Comparison of ENCODE assay signal across 10 cellular contexts in genomic region chr4:15533817-15534216, GRCh38.
"Had no signal": no experiment of that assay in that cellular context is flagged by ENCODE, and none has a peak within 500 bp of the region (broad histone marks: within the 10 kb centered on the region; RNA-seq: fewer than 3 reads in every experiment).

No MANE protein-coding gene starts in this region.

- H3K9me3 Mint-ChIP-seq: HFFc6, IgD-negative memory B cell had no signal

- H3K27me3 Mint-ChIP-seq: IgD-negative memory B cell had no signal

- H3K4me1 ChIP-seq: HAP-1 had no signal

- H3K4me1 Mint-ChIP-seq: IgD-negative memory B cell had no signal

- FAIRE-seq: H1, H54, HepG2 had no signal

- H3K9me3 ChIP-seq: HAP-1 had no signal

- H3K9ac ChIP-seq: GM23248 had no signal

- DNase-seq: GM23248, HFFc6, KG1 had no signal

- ATAC-seq: HCT116, HepG2 had no signal

- H3K4me3 Mint-ChIP-seq: HFFc6, IgD-negative memory B cell had no signal

- H3K27ac Mint-ChIP-seq: HFFc6, IgD-negative memory B cell had no signal

- H3K36me3 ChIP-seq: HAP-1 had no signal

- H2AFZ ChIP-seq: GM23248 had no signal

- H3K4me3 ChIP-seq: GM23248, HAP-1 had no signal

- H3K27ac ChIP-seq: GM23248, HL-60 had no signal
